Comparison of ENCODE assay signal across 2 cellular contexts in the genomic region with DNA sequence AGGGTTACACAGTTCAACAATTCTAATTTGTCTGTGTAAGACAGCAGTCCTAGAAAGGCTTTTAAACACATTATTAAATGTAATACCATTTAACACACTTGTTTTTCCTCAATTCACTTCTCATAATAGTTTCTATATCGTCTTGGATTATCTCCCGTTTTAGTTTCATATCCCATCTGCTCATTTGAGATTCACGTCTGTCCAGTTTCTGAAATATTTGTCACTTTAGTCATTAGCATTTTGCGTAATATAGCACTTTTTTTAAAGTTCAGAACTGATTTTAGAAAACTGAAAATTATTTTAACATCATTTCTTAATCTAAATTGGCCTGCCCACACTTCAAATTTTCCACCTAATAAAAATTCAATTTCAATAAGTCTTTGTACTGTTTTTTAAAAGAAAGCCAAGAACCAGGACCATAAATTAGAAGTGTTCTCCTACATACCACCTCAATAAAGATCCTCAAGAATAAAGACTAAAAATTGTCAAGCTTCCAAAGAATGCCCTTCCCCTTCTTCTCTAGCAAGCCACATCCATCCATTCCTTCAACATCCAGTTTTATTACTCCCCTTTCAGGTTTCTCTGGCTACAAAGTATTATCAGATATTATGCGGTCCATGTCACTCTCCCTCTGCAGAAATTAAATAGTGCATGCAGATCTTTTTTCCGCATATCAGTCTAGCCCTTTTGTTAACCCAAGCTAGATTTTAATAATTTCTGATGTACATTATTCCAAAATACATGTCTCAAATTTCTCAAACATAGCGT.
TF ChIP-seq lines count a peak whose summit lies in the region.

No MANE protein-coding gene starts in this region.

TF ChIP-seq in HCT116, 20 proteins besides CTCF, POLR2A, EP300 and RAD21:
- TF ChIP-seq EZH2 (IDR thresholded peaks at IDR 0.05) (no peak), TCF7L2 (IDR thresholded peaks at IDR 0.05; ENCODE audit: borderline replicate concordance, extremely low read depth, insufficient read depth, insufficient read length) (no peak), JUND (IDR thresholded peaks at IDR 0.05) (no peak), YY1 (IDR thresholded peaks at IDR 0.05; ENCODE audit: extremely low read depth, insufficient replicate concordance, low read depth, low read length) (no peak), POLR2AphosphoS5 (IDR thresholded peaks at IDR 0.05; ENCODE audit: low read depth, low read length) (no peak), EZH2phosphoT487 (IDR thresholded peaks at IDR 0.05; ENCODE audit: borderline replicate concordance) (no peak)
- TF ChIP-seq, protein P1, sequence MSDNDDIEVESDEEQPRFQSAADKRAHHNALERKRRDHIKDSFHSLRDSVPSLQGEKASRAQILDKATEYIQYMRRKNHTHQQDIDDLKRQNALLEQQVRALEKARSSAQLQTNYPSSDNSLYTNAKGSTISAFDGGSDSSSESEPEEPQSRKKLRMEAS (IDR thresholded peaks at IDR 0.05) = 0 out of 2 replicates have a peak, but pooled peaks have one; percentile 3
TF ChIP-seq in HCT116: peak in this region for 1.

TF ChIP-seq in GM23338, 12 proteins besides CTCF, POLR2A, EP300 and RAD21:
- TF ChIP-seq ZNF331 (CRISPR knock-in tag; IDR thresholded peaks at IDR 0.05; ENCODE audit: low read depth) = no peak
- TF ChIP-seq POLR2AphosphoS5 (IDR thresholded peaks at IDR 0.05; ENCODE audit: low read depth) = no peak
- TF ChIP-seq, protein P2, sequence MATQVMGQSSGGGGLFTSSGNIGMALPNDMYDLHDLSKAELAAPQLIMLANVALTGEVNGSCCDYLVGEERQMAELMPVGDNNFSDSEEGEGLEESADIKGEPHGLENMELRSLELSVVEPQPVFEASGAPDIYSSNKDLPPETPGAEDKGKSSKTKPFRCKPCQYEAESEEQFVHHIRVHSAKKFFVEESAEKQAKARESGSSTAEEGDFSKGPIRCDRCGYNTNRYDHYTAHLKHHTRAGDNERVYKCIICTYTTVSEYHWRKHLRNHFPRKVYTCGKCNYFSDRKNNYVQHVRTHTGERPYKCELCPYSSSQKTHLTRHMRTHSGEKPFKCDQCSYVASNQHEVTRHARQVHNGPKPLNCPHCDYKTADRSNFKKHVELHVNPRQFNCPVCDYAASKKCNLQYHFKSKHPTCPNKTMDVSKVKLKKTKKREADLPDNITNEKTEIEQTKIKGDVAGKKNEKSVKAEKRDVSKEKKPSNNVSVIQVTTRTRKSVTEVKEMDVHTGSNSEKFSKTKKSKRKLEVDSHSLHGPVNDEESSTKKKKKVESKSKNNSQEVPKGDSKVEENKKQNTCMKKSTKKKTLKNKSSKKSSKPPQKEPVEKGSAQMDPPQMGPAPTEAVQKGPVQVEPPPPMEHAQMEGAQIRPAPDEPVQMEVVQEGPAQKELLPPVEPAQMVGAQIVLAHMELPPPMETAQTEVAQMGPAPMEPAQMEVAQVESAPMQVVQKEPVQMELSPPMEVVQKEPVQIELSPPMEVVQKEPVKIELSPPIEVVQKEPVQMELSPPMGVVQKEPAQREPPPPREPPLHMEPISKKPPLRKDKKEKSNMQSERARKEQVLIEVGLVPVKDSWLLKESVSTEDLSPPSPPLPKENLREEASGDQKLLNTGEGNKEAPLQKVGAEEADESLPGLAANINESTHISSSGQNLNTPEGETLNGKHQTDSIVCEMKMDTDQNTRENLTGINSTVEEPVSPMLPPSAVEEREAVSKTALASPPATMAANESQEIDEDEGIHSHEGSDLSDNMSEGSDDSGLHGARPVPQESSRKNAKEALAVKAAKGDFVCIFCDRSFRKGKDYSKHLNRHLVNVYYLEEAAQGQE (IDR thresholded peaks at IDR 0.05; ENCODE audit: unreplicated experiment) = no peak
- TF ChIP-seq, protein P3, sequence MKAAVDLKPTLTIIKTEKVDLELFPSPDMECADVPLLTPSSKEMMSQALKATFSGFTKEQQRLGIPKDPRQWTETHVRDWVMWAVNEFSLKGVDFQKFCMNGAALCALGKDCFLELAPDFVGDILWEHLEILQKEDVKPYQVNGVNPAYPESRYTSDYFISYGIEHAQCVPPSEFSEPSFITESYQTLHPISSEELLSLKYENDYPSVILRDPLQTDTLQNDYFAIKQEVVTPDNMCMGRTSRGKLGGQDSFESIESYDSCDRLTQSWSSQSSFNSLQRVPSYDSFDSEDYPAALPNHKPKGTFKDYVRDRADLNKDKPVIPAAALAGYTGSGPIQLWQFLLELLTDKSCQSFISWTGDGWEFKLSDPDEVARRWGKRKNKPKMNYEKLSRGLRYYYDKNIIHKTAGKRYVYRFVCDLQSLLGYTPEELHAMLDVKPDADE (IDR thresholded peaks at IDR 0.05) = no peak
- no peak for TF ChIP-seq EZH2phosphoT487 (IDR thresholded peaks at IDR 0.05; ENCODE audit: unreplicated experiment)
- TF ChIP-seq, protein P4, sequence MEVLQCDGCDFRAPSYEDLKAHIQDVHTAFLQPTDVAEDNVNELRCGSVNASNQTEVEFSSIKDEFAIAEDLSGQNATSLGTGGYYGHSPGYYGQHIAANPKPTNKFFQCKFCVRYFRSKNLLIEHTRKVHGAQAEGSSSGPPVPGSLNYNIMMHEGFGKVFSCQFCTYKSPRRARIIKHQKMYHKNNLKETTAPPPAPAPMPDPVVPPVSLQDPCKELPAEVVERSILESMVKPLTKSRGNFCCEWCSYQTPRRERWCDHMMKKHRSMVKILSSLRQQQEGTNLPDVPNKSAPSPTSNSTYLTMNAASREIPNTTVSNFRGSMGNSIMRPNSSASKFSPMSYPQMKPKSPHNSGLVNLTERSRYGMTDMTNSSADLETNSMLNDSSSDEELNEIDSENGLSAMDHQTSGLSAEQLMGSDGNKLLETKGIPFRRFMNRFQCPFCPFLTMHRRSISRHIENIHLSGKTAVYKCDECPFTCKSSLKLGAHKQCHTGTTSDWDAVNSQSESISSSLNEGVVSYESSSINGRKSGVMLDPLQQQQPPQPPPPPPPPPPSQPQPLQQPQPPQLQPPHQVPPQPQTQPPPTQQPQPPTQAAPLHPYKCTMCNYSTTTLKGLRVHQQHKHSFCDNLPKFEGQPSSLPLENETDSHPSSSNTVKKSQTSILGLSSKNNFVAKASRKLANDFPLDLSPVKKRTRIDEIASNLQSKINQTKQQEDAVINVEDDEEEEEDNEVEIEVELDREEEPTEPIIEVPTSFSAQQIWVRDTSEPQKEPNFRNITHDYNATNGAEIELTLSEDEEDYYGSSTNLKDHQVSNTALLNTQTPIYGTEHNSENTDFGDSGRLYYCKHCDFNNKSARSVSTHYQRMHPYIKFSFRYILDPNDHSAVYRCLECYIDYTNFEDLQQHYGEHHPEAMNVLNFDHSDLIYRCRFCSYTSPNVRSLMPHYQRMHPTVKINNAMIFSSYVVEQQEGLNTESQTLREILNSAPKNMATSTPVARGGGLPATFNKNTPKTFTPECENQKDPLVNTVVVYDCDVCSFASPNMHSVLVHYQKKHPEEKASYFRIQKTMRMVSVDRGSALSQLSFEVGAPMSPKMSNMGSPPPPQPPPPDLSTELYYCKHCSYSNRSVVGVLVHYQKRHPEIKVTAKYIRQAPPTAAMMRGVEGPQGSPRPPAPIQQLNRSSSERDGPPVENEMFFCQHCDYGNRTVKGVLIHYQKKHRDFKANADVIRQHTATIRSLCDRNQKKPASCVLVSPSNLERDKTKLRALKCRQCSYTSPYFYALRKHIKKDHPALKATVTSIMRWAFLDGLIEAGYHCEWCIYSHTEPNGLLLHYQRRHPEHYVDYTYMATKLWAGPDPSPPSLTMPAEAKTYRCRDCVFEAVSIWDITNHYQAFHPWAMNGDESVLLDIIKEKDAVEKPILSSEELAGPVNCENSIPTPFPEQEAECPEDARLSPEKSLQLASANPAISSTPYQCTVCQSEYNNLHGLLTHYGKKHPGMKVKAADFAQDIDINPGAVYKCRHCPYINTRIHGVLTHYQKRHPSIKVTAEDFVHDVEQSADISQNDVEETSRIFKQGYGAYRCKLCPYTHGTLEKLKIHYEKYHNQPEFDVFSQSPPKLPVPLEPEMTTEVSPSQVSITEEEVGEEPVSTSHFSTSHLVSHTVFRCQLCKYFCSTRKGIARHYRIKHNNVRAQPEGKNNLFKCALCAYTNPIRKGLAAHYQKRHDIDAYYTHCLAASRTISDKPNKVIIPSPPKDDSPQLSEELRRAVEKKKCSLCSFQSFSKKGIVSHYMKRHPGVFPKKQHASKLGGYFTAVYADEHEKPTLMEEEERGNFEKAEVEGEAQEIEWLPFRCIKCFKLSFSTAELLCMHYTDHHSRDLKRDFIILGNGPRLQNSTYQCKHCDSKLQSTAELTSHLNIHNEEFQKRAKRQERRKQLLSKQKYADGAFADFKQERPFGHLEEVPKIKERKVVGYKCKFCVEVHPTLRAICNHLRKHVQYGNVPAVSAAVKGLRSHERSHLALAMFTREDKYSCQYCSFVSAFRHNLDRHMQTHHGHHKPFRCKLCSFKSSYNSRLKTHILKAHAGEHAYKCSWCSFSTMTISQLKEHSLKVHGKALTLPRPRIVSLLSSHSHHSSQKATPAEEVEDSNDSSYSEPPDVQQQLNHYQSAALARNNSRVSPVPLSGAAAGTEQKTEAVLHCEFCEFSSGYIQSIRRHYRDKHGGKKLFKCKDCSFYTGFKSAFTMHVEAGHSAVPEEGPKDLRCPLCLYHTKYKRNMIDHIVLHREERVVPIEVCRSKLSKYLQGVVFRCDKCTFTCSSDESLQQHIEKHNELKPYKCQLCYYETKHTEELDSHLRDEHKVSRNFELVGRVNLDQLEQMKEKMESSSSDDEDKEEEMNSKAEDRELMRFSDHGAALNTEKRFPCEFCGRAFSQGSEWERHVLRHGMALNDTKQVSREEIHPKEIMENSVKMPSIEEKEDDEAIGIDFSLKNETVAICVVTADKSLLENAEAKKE (CRISPR knock-in tag; IDR thresholded peaks at IDR 0.05) = no peak
- TF ChIP-seq NANOG (IDR thresholded peaks at IDR 0.05; ENCODE audit: borderline replicate concordance) = no peak
- no peak for TF ChIP-seq STAT1 (IDR thresholded peaks at IDR 0.05; ENCODE audit: unreplicated experiment)
- no peak for TF ChIP-seq EZH2 (IDR thresholded peaks at IDR 0.05; ENCODE audit: low read depth, unreplicated experiment)
- no peak for TF ChIP-seq ZNF114 (CRISPR knock-in tag; IDR thresholded peaks at IDR 0.05)
- TF ChIP-seq CREB1 (CRISPR knock-in tag; IDR thresholded peaks at IDR 0.05; ENCODE audit: low read depth) = no peak
- no peak for TF ChIP-seq JUNB (IDR thresholded peaks at IDR 0.05; ENCODE audit: unreplicated experiment)
